ENCODE assay signal across 1 cellular context in genomic region chr11:102313225-102313940, GRCh38.
TF ChIP-seq lines count a peak whose summit lies in the region.

No MANE protein-coding gene starts in this region.

TF ChIP-seq in GM12878, 131 proteins besides CTCF, POLR2A, EP300 and RAD21 (continued from another document):
- no peak for TF ChIP-seq MXI1 (IDR thresholded peaks at IDR 0.05; ENCODE audit: low read depth, low read length)
- TF ChIP-seq MEF2B (IDR thresholded peaks at IDR 0.05; ENCODE audit: partially characterized antibody, poor library complexity, severe bottlenecking) = no peak
- peak in 1 of 2 experiments; percentile 35; a peak in 1 of 4 replicates for TF ChIP-seq BHLHE40 (IDR thresholded peaks at IDR 0.05; ENCODE audit: borderline replicate concordance in 1 of 2, low read depth in 2 of 2, low read length in 1 of 2)
- TF ChIP-seq SUZ12 (IDR thresholded peaks at IDR 0.05; ENCODE audit: unreplicated experiment) = no peak
- no peak for TF ChIP-seq CREM (IDR thresholded peaks at IDR 0.05; ENCODE audit: low read depth)
- TF ChIP-seq KAT2A (conservative IDR thresholded peaks at IDR 0.05; ENCODE audit: control insufficient read depth, low read depth, low read length) = no peak
- peak; percentile 28; the same call in 1 of the 2 replicates for TF ChIP-seq ATF2 (IDR thresholded peaks at IDR 0.05; ENCODE audit: low read length)
- TF ChIP-seq CUX1 (IDR thresholded peaks at IDR 0.05; ENCODE audit: insufficient replicate concordance, low read depth, low read length) = peak; percentile 2
- TF ChIP-seq GABPA (IDR thresholded peaks at IDR 0.05; ENCODE audit: low read depth) = no peak
- TF ChIP-seq GATAD2B (conservative IDR thresholded peaks at IDR 0.05; ENCODE audit: low read depth) = 0 out of 2 replicates have a peak, but pooled peaks have one; percentile 3
- no peak for TF ChIP-seq CBX3 (IDR thresholded peaks at IDR 0.05; ENCODE audit: borderline replicate concordance, low read depth)
- TF ChIP-seq BCL11A (IDR thresholded peaks at IDR 0.05; ENCODE audit: low read depth, low read length) = no peak
- peak; percentile 77 for TF ChIP-seq RUNX3 (IDR thresholded peaks at IDR 0.05; ENCODE audit: low read length)
- 0 out of 2 replicates have a peak, but pooled peaks have one; percentile 58 for TF ChIP-seq ASH2L (IDR thresholded peaks at IDR 0.05; ENCODE audit: borderline replicate concordance, low read depth)
- 0 out of 2 replicates have a peak, but pooled peaks have one; percentile 37 for TF ChIP-seq CBFB (IDR thresholded peaks at IDR 0.05; ENCODE audit: low read depth)
- no peak for TF ChIP-seq E2F8 (IDR thresholded peaks at IDR 0.05; ENCODE audit: low read depth, partially characterized antibody)
- 0 out of 2 replicates have a peak, but pooled peaks have one; percentile 11 for TF ChIP-seq PAX5 (IDR thresholded peaks at IDR 0.05; ENCODE audit: borderline replicate concordance, low read depth, low read length)
